1 cellular context compared by ENCODE assay signal in genomic region chr2:163734911-163735691, GRCh38.
A peak's percentile ranks its signal among the peaks of the same experiment; 100 is the strongest.
TF ChIP-seq lines count a peak whose summit lies in the region.

No MANE protein-coding gene starts in this region.

TF ChIP-seq in HepG2, 621 proteins besides CTCF, POLR2A, EP300 and RAD21 (continued from another document):
- 0 out of 2 replicates have a peak, but pooled peaks have one; percentile 31 for TF ChIP-seq ZNF639 (CRISPR knock-in tag; conservative IDR thresholded peaks at IDR 0.05)
- 0 out of 2 replicates have a peak, but pooled peaks have one; percentile 14 for TF ChIP-seq SPEN (CRISPR knock-in tag; IDR thresholded peaks at IDR 0.05; ENCODE audit: low read depth)
- TF ChIP-seq MBD4 (IDR thresholded peaks at IDR 0.05; ENCODE audit: borderline replicate concordance, low read length): peak; percentile 68; the same call in 1 of the 2 replicates
- no peak for TF ChIP-seq HNRNPLL (IDR thresholded peaks at IDR 0.05; ENCODE audit: low read depth, low read length, poor library complexity, severe bottlenecking)
- TF ChIP-seq ZBTB20 (CRISPR knock-in tag; IDR thresholded peaks at IDR 0.05; ENCODE audit: borderline replicate concordance, low read depth): peak; percentile 88; the same call in 1 of the 2 replicates
- no peak for TF ChIP-seq ZNF263 (CRISPR knock-in tag; IDR thresholded peaks at IDR 0.05)
- TF ChIP-seq CCDC6 (CRISPR knock-in tag; IDR thresholded peaks at IDR 0.05): no peak
- no peak for TF ChIP-seq HNRNPL (IDR thresholded peaks at IDR 0.05; ENCODE audit: low read depth, low read length)
- no peak for TF ChIP-seq IKZF1 (IDR thresholded peaks at IDR 0.05)
- TF ChIP-seq ATF4 (CRISPR knock-in tag; IDR thresholded peaks at IDR 0.05): peak in 1 of 2 experiments; percentile 10; a peak in 1 of 4 replicates
- TF ChIP-seq FOXA1 (IDR thresholded peaks at IDR 0.05): no peak
- TF ChIP-seq FOXA1 (CRISPR knock-in tag; IDR thresholded peaks at IDR 0.05): peak; percentile 78
- peak; percentile 65; the same call in 1 of the 2 replicates for TF ChIP-seq SSRP1 (CRISPR knock-in tag; IDR thresholded peaks at IDR 0.05)
- 0 out of 2 replicates have a peak, but pooled peaks have one; percentile 20 for TF ChIP-seq ZBTB43 (CRISPR knock-in tag; conservative IDR thresholded peaks at IDR 0.05)
